In genomic region chr5:176532795-176533194, GRCh38 we compare ENCODE assay signal across 9 cellular contexts. TPM values are rescaled to one million over a fixed set of nuclear protein-coding genes. Genes with fewer than 3 reads are reported as not detected.
DNase-seq lines count a peak whose midpoint lies in the region; ATAC-seq and TF ChIP-seq lines count a peak whose summit lies in the region.
"Had no signal": no experiment of that assay in that cellular context is flagged by ENCODE, and none has a peak within 500 bp of the region (broad histone marks: within the 10 kb centered on the region; RNA-seq: fewer than 3 reads in every experiment).

No MANE protein-coding gene starts in this region.

- H3K27me3 Mint-ChIP-seq in activated naive CD4-positive, alpha-beta T cell treated with anti-CD3 and anti-CD28 coated beads, Interleukin-2, amount 50 U/mL, for 24 hours = no peaks in the 10 kb centered on the region
- H3K27me3 Mint-ChIP-seq in activated naive CD8-positive, alpha-beta T cell treated with anti-CD3 and anti-CD28 coated beads, Interleukin-2, amount 50 U/mL, for 24 hours = no peaks in the 10 kb centered on the region

- no peaks in the 10 kb centered on the region for H3K9me3 Mint-ChIP-seq in activated naive CD4-positive, alpha-beta T cell treated with anti-CD3 and anti-CD28 coated beads, Interleukin-2, amount 50 U/mL, for 24 hours
- H3K9me3 Mint-ChIP-seq in activated naive CD8-positive, alpha-beta T cell treated with anti-CD3 and anti-CD28 coated beads, Interleukin-2, amount 50 U/mL, for 24 hours = no peaks in the 10 kb centered on the region

- no peak for TF ChIP-seq EP300 in transverse colon (IDR thresholded peaks at IDR 0.05; ENCODE audit: low read depth)

- peak overlapping the region; percentile 98 for H3K4me3 Mint-ChIP-seq in activated naive CD4-positive, alpha-beta T cell treated with anti-CD3 and anti-CD28 coated beads, Interleukin-2, amount 50 U/mL, for 24 hours
- no peak overlapping the region for H3K4me3 Mint-ChIP-seq in activated naive CD8-positive, alpha-beta T cell treated with anti-CD3 and anti-CD28 coated beads, Interleukin-2, amount 50 U/mL, for 24 hours

- no peak for DNase-seq in activated naive CD4-positive, alpha-beta T cell (lab: John Stamatoyannopoulos, UW)
- DNase-seq in activated naive CD8-positive, alpha-beta T cell treated with anti-CD3 and anti-CD28 coated beads, Interleukin-2, amount 50 U/mL, for 24 hours = no peak
- DNase-seq in transverse colon (no peak), H4 (ENCODE audit: low spot score) (no peak)
- DNase-seq in stimulated activated naive CD4-positive, alpha-beta T cell treated with Interleukin-2 at 50 U/mL for 16 hours (lab: John Stamatoyannopoulos, UW) = no peak
- DNase-seq: cerebellar nuclear complex had no signal

- no peaks in the 10 kb centered on the region for H3K9me3 ChIP-seq in muscle layer of colon (ENCODE audit: low read length)
- H3K9me3 ChIP-seq in transverse colon = no peaks in the 10 kb centered on the region

- TF ChIP-seq POLR2A in transverse colon (IDR thresholded peaks at IDR 0.05) = peak; percentile 6

- peak overlapping the region; percentile 76 for H3K27ac ChIP-seq in muscle layer of colon (ENCODE audit: low read depth, low read length)
- peak overlapping the region; percentile 89 to 99 (median 98) for H3K27ac ChIP-seq in transverse colon

- no peak for ATAC-seq in activated naive CD8-positive, alpha-beta T cell treated with anti-CD3 and anti-CD28 coated beads, Interleukin-2, amount 50 U/mL, for 24 hours
- no peak for ATAC-seq in HG02678 (IDR thresholded peaks at IDR 0.05; ENCODE audit: unreplicated experiment)

- peaks cover 6% of the 10 kb centered on the region for H3K36me3 Mint-ChIP-seq in activated naive CD4-positive, alpha-beta T cell treated with anti-CD3 and anti-CD28 coated beads, Interleukin-2, amount 50 U/mL, for 24 hours
- H3K36me3 Mint-ChIP-seq in activated naive CD8-positive, alpha-beta T cell treated with anti-CD3 and anti-CD28 coated beads, Interleukin-2, amount 50 U/mL, for 24 hours (ENCODE audit: low read depth) = peaks cover 18% of the 10 kb centered on the region

- peaks cover 48% of the 10 kb centered on the region for H3K4me1 Mint-ChIP-seq in activated naive CD4-positive, alpha-beta T cell treated with anti-CD3 and anti-CD28 coated beads, Interleukin-2, amount 50 U/mL, for 24 hours
- peaks cover 56% of the 10 kb centered on the region for H3K4me1 Mint-ChIP-seq in activated naive CD8-positive, alpha-beta T cell treated with anti-CD3 and anti-CD28 coated beads, Interleukin-2, amount 50 U/mL, for 24 hours

- in situ Hi-C loops in transverse colon (cut with MboI; ENCODE audit: low pct_ligation_motif_present in 1 of 4, low pct_unique_long_range_greater_than_20kb in 1 of 4, low sequenced_read_pairs in 3 of 4) = no loop called here

- H3K4me1 ChIP-seq in muscle layer of colon (ENCODE audit: insufficient read depth, low read length) (peaks cover 45% of the 10 kb centered on the region), transverse colon (peaks cover 29 to 50% (median 37%) of the 10 kb centered on the region in 4 donors)

- 87 to 93% methylated on average over 3 to 9 of the region's 9 CpGs for WGBS in transverse colon (ENCODE audit: low coverage in 1 of 2), 2 donors

- no peaks in the 10 kb centered on the region for H3K27me3 ChIP-seq in muscle layer of colon (ENCODE audit: control insufficient read depth in 1 of 2, insufficient read depth in 2 of 2, low read length in 2 of 2)
- no peaks in the 10 kb centered on the region for H3K27me3 ChIP-seq in transverse colon

- intact Hi-C loops in transverse colon (cut with DNase I; ENCODE audit: low total_unique reads) = no loop called here

- H3K36me3 ChIP-seq in muscle layer of colon (ENCODE audit: insufficient read depth, low read length) (peaks cover 31% of the 10 kb centered on the region), transverse colon (peaks cover 0 to 24% (median 7%) of the 10 kb centered on the region in 4 donors)

- no peak for TF ChIP-seq CTCF in transverse colon (IDR thresholded peaks at IDR 0.05)

- H3K4me3 ChIP-seq in muscle layer of colon (ENCODE audit: low read depth in 1 of 2, low read length in 2 of 2) = no peak overlapping the region
- H3K4me3 ChIP-seq in transverse colon = no peak overlapping the region

- H3K9ac ChIP-seq in muscle layer of colon (ENCODE audit: low read length) = no peak overlapping the region

- peak overlapping the region; percentile 99 for H3K27ac Mint-ChIP-seq in activated naive CD4-positive, alpha-beta T cell treated with anti-CD3 and anti-CD28 coated beads, Interleukin-2, amount 50 U/mL, for 24 hours
- H3K27ac Mint-ChIP-seq in activated naive CD8-positive, alpha-beta T cell treated with anti-CD3 and anti-CD28 coated beads, Interleukin-2, amount 50 U/mL, for 24 hours = peak overlapping the region; percentile 90

RNA-seq across cellular contexts. Expression of gene RNF44, which starts 4.4 kb away (rescaled TPM):
- total RNA-seq in transverse colon = 10 to 100 TPM; 43.8 to 65.6 (median 54.8) TPM
- total RNA-seq in H4 (2014; rRNA removed; shearing (Covaris generic)) = 3.0 and 4.9 TPM in 2 replicates

RNA-seq across cellular contexts. Expression of gene CDHR2, which starts 16.3 kb away (rescaled TPM):
- 100 to 1,000 TPM in 2 of 4 donors, 10 to 100 TPM in 2; 15.5 to 257 (median 104) TPM for total RNA-seq in transverse colon
- not detected in 2 replicates for total RNA-seq in H4 (2014; rRNA removed; shearing (Covaris generic))

Comparison
In these comparisons a context has a peak if more than half of its experiments do, and no peak if none do; other contexts are left out.
1. RNA of gene CDHR2, which starts 16.3 kb away (total RNA-seq): 15.5 to 257 TPM in transverse colon; not detected in H4; every median in the first group is over 10 times any median in the second.